Comparison of ENCODE assay signal across 8 cellular contexts in genomic region chr2:10120158-10120937, GRCh38. TPM values are rescaled to one million over a fixed set of nuclear protein-coding genes. Genes with fewer than 3 reads are reported as not detected.
A peak's percentile ranks its signal among the peaks of the same experiment; 100 is the strongest.
DNase-seq lines count a peak whose midpoint lies in the region; ATAC-seq and TF ChIP-seq lines count a peak whose summit lies in the region.

No MANE protein-coding gene starts in this region.

- peak overlapping the region; percentile 63 to 78 (median 68) for H3K4me3 ChIP-seq in esophagus muscularis mucosa

- TF ChIP-seq POLR2A in esophagus muscularis mucosa (IDR thresholded peaks at IDR 0.05; ENCODE audit: low read depth): no peak

- no peak for TF ChIP-seq EP300 in esophagus muscularis mucosa (IDR thresholded peaks at IDR 0.05)

- intact Hi-C loops in esophagus muscularis mucosa (cut with DNase I): loop anchor here (5.0 to 10.0 kb wide), 2 partner anchors 182 to 544 kb away; partner anchors contain the start of gene HPCAL1

- H3K36me3 ChIP-seq in esophagus muscularis mucosa: no peaks in the 10 kb centered on the region

- H3K4me1 ChIP-seq in esophagus muscularis mucosa: peaks cover 20 to 43% (median 37%) of the 10 kb centered on the region in 4 donors

- ATAC-seq in GM21737 (IDR thresholded peaks at IDR 0.05; ENCODE audit: unreplicated experiment): peak; percentile 48

- in situ Hi-C loops in KBM-7 (cut with MboI; ENCODE audit: low pct_unique_long_range_greater_than_20kb, low sequenced_read_pairs): no loop called here

- H3K9me3 ChIP-seq in esophagus muscularis mucosa: no peaks in the 10 kb centered on the region

- WGBS in esophagus muscularis mucosa: under 1% methylated on average over 12 of the region's 64 CpGs

- peak in 1 of 3 experiments; percentile 11 for TF ChIP-seq CTCF in esophagus muscularis mucosa (IDR thresholded peaks at IDR 0.05)

- peaks cover 0 to 30% (median 14%) of the 10 kb centered on the region in 4 donors for H3K27me3 ChIP-seq in esophagus muscularis mucosa

- peak overlapping the region; percentile 58 to 81 (median 76) for H3K27ac ChIP-seq in esophagus muscularis mucosa (replicated peaks in 1 of 4)

- DNase-seq in DMS79 (lab: John Stamatoyannopoulos, UW) (peak; percentile 60), KBM-7 (peak; percentile 96), OCI-M2 (lab: John Stamatoyannopoulos, UW; ENCODE audit: unreplicated experiment) (peak; percentile 61), activated T-cell treated with anti-CD3 and anti-CD28 coated beads for 4 hours (peak; percentile 90), esophagus muscularis mucosa (ENCODE audit: extremely low spot score) (peak; percentile 98), myocyte (ENCODE audit: low read depth) (peak; percentile 89)
- DNase-seq in stimulated activated CD8-positive, alpha-beta memory T cell treated with anti-CD3 and anti-CD28 coated beads, Interleukin-7, amount 100 ng/mL, for 4 hours (ENCODE audit: low read depth in 2 of 2): peak; percentile 85 to 93

RNA-seq across cellular contexts. Expression of gene RRM2, which starts 2.2 kb away (rescaled TPM):
- total RNA-seq in esophagus muscularis mucosa (1 to 10 TPM in 2 of 4 donors, not detected in 2; 1.7 to 4.6 TPM), myocyte (0.72 and 0.78 TPM in 2 replicates)
- 0.40 TPM for polyA plus RNA-seq in myocyte (2012)

RNA-seq across cellular contexts. Expression of gene CYS1, which starts 40.1 kb away (rescaled TPM):
- total RNA-seq in esophagus muscularis mucosa (10 to 100 TPM; 16.9 to 56.4 (median 35.4) TPM), myocyte (0.16 and 1.1 TPM in 2 replicates)
- polyA plus RNA-seq in myocyte (2012): 0.43 TPM

Comparison
In these comparisons a context has a peak if more than half of its experiments do, and no peak if none do; other contexts are left out.
1. Peak in every context shown above with its lines: DNase-seq, ATAC-seq, H3K4me3 ChIP-seq and H3K27ac ChIP-seq.